ENCODE assay signal across 25 cellular contexts in genomic region chr5:133266966-133267365, GRCh38.
DNase-seq lines count a peak whose midpoint lies in the region; ATAC-seq, FAIRE-seq and TF ChIP-seq lines count a peak whose summit lies in the region.
"Had no signal": no experiment of that assay in that cellular context is flagged by ENCODE, and none has a peak within 500 bp of the region (broad histone marks: within the 10 kb centered on the region; RNA-seq: fewer than 3 reads in every experiment).

No MANE protein-coding gene starts in this region.

- H3K4me1 ChIP-seq in HepG2 (ENCODE audit: insufficient read depth, low read length) (peaks cover 27% of the 10 kb centered on the region), right lobe of liver (peaks cover 0 to 14% (median 0%) of the 10 kb centered on the region in 4 donors), neural progenitor cell (peaks cover 7% of the 10 kb centered on the region), vagina (no peaks in the 10 kb centered on the region)
- H3K4me1 ChIP-seq: BE2C had no signal

- H3F3A ChIP-seq in neural progenitor cell (ENCODE audit: low read depth) = no peaks in the 10 kb centered on the region

- WGBS in HepG2 (ENCODE audit: low lambda C conversion rate) = 65% methylated on average over 4 of the region's 4 CpGs
- WGBS in right lobe of liver (ENCODE audit: insufficient coverage, low coverage, low lambda C conversion rate, missing lambda C conversion rate) = 66% methylated on average over 3 of the region's 4 CpGs

- no peaks in the 10 kb centered on the region for H3K9me3 ChIP-seq in HepG2 (ENCODE audit: low read length)
- no peaks in the 10 kb centered on the region for H3K9me3 ChIP-seq in right lobe of liver
- H3K9me3 ChIP-seq in WERI-Rb-1 (ENCODE audit: severe bottlenecking) = no peaks in the 10 kb centered on the region
- no peaks in the 10 kb centered on the region for H3K9me3 ChIP-seq in neural progenitor cell (ENCODE audit: low read depth)
- no peaks in the 10 kb centered on the region for H3K9me3 ChIP-seq in vagina
- H3K9me3 ChIP-seq: BE2C, Caco-2 had no signal

- BruUV-seq in HepG2 (replicated peaks; lab: Mats Ljungman, UMichigan) = no TSS peak

- H3K79me2 ChIP-seq in HepG2 (ENCODE audit: insufficient read depth, low read length) = no peaks in the 10 kb centered on the region
- no peaks in the 10 kb centered on the region for H3K79me2 ChIP-seq in neural progenitor cell (ENCODE audit: low read depth)

- no peak for ATAC-seq in HepG2
- ATAC-seq in right lobe of liver = no peak
- ATAC-seq in HG02870 (IDR thresholded peaks at IDR 0.05; ENCODE audit: unreplicated experiment) = no peak
- ATAC-seq: CD8-positive, alpha-beta T cell; GM12878; HCT116 had no signal

- TF ChIP-seq POLR2A in HepG2 (IDR thresholded peaks at IDR 0.05; ENCODE audit: insufficient read depth in 1 of 2, low read depth in 2 of 2, low read length in 2 of 2) (no peak), right lobe of liver (IDR thresholded peaks at IDR 0.05) (no peak), vagina (IDR thresholded peaks at IDR 0.05) (no peak)

- H3K4me1 Mint-ChIP-seq in neural progenitor cell = peaks cover 26% of the 10 kb centered on the region
- H3K4me1 Mint-ChIP-seq: CD4-positive, CD25-positive, alpha-beta regulatory T cell had no signal

- TF ChIP-seq EP300 in HepG2 (IDR thresholded peaks at IDR 0.05; ENCODE audit: low read depth in 2 of 2, low read length in 2 of 2) = no peak
- TF ChIP-seq EP300 in HepG2 (CRISPR knock-in tag; IDR thresholded peaks at IDR 0.05; ENCODE audit: borderline replicate concordance) = no peak

- peaks cover 5% of the 10 kb centered on the region for H3K27me3 Mint-ChIP-seq in neural progenitor cell (ENCODE audit: insufficient read depth, low read depth)

- H3K4me3 ChIP-seq in HepG2 (replicated peaks in 1 of 3; ENCODE audit: insufficient read depth in 1 of 3, low read depth in 2 of 3, low read length in 3 of 3) = no peak overlapping the region
- H3K4me3 ChIP-seq in right lobe of liver = no peak overlapping the region
- H3K4me3 ChIP-seq in WERI-Rb-1 (ENCODE audit: low read depth, low read length) = no peak overlapping the region
- H3K4me3 ChIP-seq in neural progenitor cell = no peak overlapping the region
- no peak overlapping the region for H3K4me3 ChIP-seq in vagina
- H3K4me3 ChIP-seq: GM12878, GM23248 had no signal

- POLR2A ChIA-PET in HepG2 (lab: Yijun Ruan, JAX) = interaction anchor here (1.5 kb wide), 1 partner anchor 15 kb away, joined by 7 read pairs; no protein-coding TSS in a partner anchor

- CTCF ChIA-PET in HepG2 (lab: Yijun Ruan, JAX; ENCODE audit: low intra/inter-chr PET ratio, low total read pairs) = no interaction called here

- no peaks in the 10 kb centered on the region for H4K20me1 ChIP-seq in HepG2 (ENCODE audit: insufficient read depth, low read length)
- H4K20me1 ChIP-seq in neural progenitor cell (ENCODE audit: low read depth) = no peaks in the 10 kb centered on the region

- H3K27me3 ChIP-seq in HepG2 (ENCODE audit: control insufficient read depth in 1 of 2, insufficient read depth in 2 of 2, low read length in 2 of 2) (peaks cover 1 to 24% of the 10 kb centered on the region in 2 experiments; a peak in 2 of 5 replicates), right lobe of liver (no peaks in the 10 kb centered on the region), WERI-Rb-1 (ENCODE audit: insufficient read depth, low read depth, severe bottlenecking) (no peaks in the 10 kb centered on the region), neural progenitor cell (no peaks in the 10 kb centered on the region), vagina (no peaks in the 10 kb centered on the region)
- H3K27me3 ChIP-seq: BE2C had no signal

- H3K27ac ChIP-seq in HepG2 (ENCODE audit: extremely low read length, insufficient read depth, low read length) (no peak overlapping the region), right lobe of liver (no peak overlapping the region), WERI-Rb-1 (peak overlapping the region; percentile 65), neural progenitor cell (no peak overlapping the region), vagina (no peak overlapping the region)
- H3K27ac ChIP-seq: 22Rv1, C4-2B, GM23248 had no signal

- intact Hi-C loops in HepG2 (cut with micrococcal nuclease; ENCODE audit: unreplicated experiment) = loop anchor here (5.0 kb wide), 1 partner anchor 155 kb away; no protein-coding TSS in a partner anchor
- intact Hi-C loops in right lobe of liver (cut with DNase I) = no loop called here
- intact Hi-C loops in vagina (cut with DNase I) = no loop called here

- H2AFZ ChIP-seq in HepG2 (ENCODE audit: low read length) (no peak overlapping the region), neural progenitor cell (replicated peaks) (no peak overlapping the region)
- H2AFZ ChIP-seq: GM23248 had no signal

- H3K36me3 Mint-ChIP-seq in neural progenitor cell = no peaks in the 10 kb centered on the region
- H3K36me3 Mint-ChIP-seq: CD4-positive, CD25-positive, alpha-beta regulatory T cell; CD8-positive, alpha-beta T cell had no signal

- peak overlapping the region; percentile 81; the same call in 1 of the 2 replicates for H3K4me2 ChIP-seq in HepG2 (ENCODE audit: low read depth, low read length)
- H3K4me2 ChIP-seq in neural progenitor cell = no peak overlapping the region

- no peak for TF ChIP-seq RAD21 in HepG2 (CRISPR knock-in tag; IDR thresholded peaks at IDR 0.05)

- no peaks in the 10 kb centered on the region for H3K36me3 ChIP-seq in HepG2 (replicated peaks in 1 of 2; ENCODE audit: control insufficient read depth in 1 of 2, insufficient read depth in 2 of 2, low read length in 2 of 2)
- no peaks in the 10 kb centered on the region for H3K36me3 ChIP-seq in right lobe of liver
- H3K36me3 ChIP-seq in WERI-Rb-1 = no peaks in the 10 kb centered on the region
- H3K36me3 ChIP-seq in neural progenitor cell = no peaks in the 10 kb centered on the region
- no peaks in the 10 kb centered on the region for H3K36me3 ChIP-seq in vagina
- H3K36me3 ChIP-seq: BE2C had no signal

- no peak for FAIRE-seq in HepG2 (lab: Jason Lieb, UNC)
- FAIRE-seq: A204.1, G401.6, GM12878, GM19239 had no signal

- H3K9ac ChIP-seq in HepG2 (ENCODE audit: insufficient read depth, low read depth, low read length) (no peak overlapping the region), neural progenitor cell (no peak overlapping the region)
- H3K9ac ChIP-seq: GM23248 had no signal

- no peaks in the 10 kb centered on the region for H3K9me3 Mint-ChIP-seq in neural progenitor cell
- H3K9me3 Mint-ChIP-seq: CD4-positive, CD25-positive, alpha-beta regulatory T cell; CD8-positive, alpha-beta T cell; H9; HFFc6 had no signal

- no peak for DNase-seq in HepG2 (ENCODE audit: low spot score)
- no peak for DNase-seq in right lobe of liver
- DNase-seq in WERI-Rb-1 = no peak
- DNase-seq in neural progenitor cell (ENCODE audit: low spot score) = no peak
- no peak for DNase-seq in GF-D8 (lab: John Stamatoyannopoulos, UW)
- no peak for DNase-seq in vagina (ENCODE audit: extremely low spot score in 2 of 2)
- DNase-seq in NCI-H1694 treated with DMSO at 0.1 percent for 48 hours (lab: John Stamatoyannopoulos, UW) = no peak
- DNase-seq: AML-193; BE2C; CD4-positive, CD25-positive, alpha-beta regulatory T cell; CD8-positive, alpha-beta T cell; DMS153; DND-41; GM23248; H9; HFFc6 had no signal

- in situ Hi-C loops in HepG2 (cut with HindIII; ENCODE audit: extremely low pct_ligation_motif_present, low pct_unique_long_range_greater_than_20kb) = no loop called here

- no peak for TF ChIP-seq CTCF in HepG2 (CRISPR knock-in tag; IDR thresholded peaks at IDR 0.05)
- TF ChIP-seq CTCF in right lobe of liver (IDR thresholded peaks at IDR 0.05) = no peak
- TF ChIP-seq CTCF in WERI-Rb-1 (IDR thresholded peaks at IDR 0.05; ENCODE audit: low read depth, low read length) = no peak
- no peak for TF ChIP-seq CTCF in neural progenitor cell (IDR thresholded peaks at IDR 0.05)
- TF ChIP-seq CTCF in vagina (IDR thresholded peaks at IDR 0.05) = no peak

- H3K4me3 Mint-ChIP-seq in neural progenitor cell = no peak overlapping the region
- H3K4me3 Mint-ChIP-seq: CD4-positive, CD25-positive, alpha-beta regulatory T cell; CD8-positive, alpha-beta T cell; H9; HFFc6 had no signal

- peak overlapping the region; percentile 48 for H3K27ac Mint-ChIP-seq in neural progenitor cell
- H3K27ac Mint-ChIP-seq: CD4-positive, CD25-positive, alpha-beta regulatory T cell; CD8-positive, alpha-beta T cell; HFFc6 had no signal

TF ChIP-seq in HepG2, 621 proteins besides CTCF, POLR2A, EP300 and RAD21 (continues in another document):
- no peak for TF ChIP-seq ZNF775 (CRISPR knock-in tag; IDR thresholded peaks at IDR 0.05; ENCODE audit: borderline replicate concordance)
- no peak for TF ChIP-seq ZBTB26 (CRISPR knock-in tag; IDR thresholded peaks at IDR 0.05; ENCODE audit: borderline replicate concordance)
- TF ChIP-seq SPEN (CRISPR knock-in tag; IDR thresholded peaks at IDR 0.05; ENCODE audit: low read depth) = no peak
